In genomic region chr13:114146629-114147028, GRCh38 we compare ENCODE assay signal across 12 cellular contexts. TPM values are rescaled to one million over a fixed set of nuclear protein-coding genes. Genes with fewer than 3 reads are reported as not detected.
A peak's percentile ranks its signal among the peaks of the same experiment; 100 is the strongest.
DNase-seq lines count a peak whose midpoint lies in the region; ATAC-seq and TF ChIP-seq lines count a peak whose summit lies in the region.
"Had no signal": no experiment of that assay in that cellular context is flagged by ENCODE, and none has a peak within 500 bp of the region (broad histone marks: within the 10 kb centered on the region; RNA-seq: fewer than 3 reads in every experiment).

No MANE protein-coding gene starts in this region.

- no peaks in the 10 kb centered on the region for H3K9me3 ChIP-seq in cardiac muscle cell (ENCODE audit: low read depth)
- no peaks in the 10 kb centered on the region for H3K9me3 ChIP-seq in PC-3 (ENCODE audit: low read length)
- H3K9me3 ChIP-seq in stomach: no peaks in the 10 kb centered on the region
- H3K9me3 ChIP-seq: body of pancreas had no signal

- no peak overlapping the region for H3K27ac ChIP-seq in cardiac muscle cell
- H3K27ac ChIP-seq in PC-3 (ENCODE audit: low read length): no peak overlapping the region
- H3K27ac ChIP-seq in stomach: no peak overlapping the region
- H3K27ac ChIP-seq: body of pancreas had no signal

- DNase-seq in cardiac muscle cell (ENCODE audit: low read depth in 1 of 2, low spot score in 1 of 2) (peak in 1 of 2 donors; percentile 45), left cardiac atrium (no peak), PC-3 (no peak), fibroblast of mammary gland (ENCODE audit: low read depth) (no peak), stomach (no peak), NCI-H2196 (lab: John Stamatoyannopoulos, UW; ENCODE audit: unreplicated experiment) (no peak)
- DNase-seq: DMS79 treated with DMSO at 0.1 percent for 48 hours, KG1 had no signal

- no peaks in the 10 kb centered on the region for H3K27me3 ChIP-seq in cardiac muscle cell
- H3K27me3 ChIP-seq in PC-3 (ENCODE audit: low read length): no peaks in the 10 kb centered on the region
- no peaks in the 10 kb centered on the region for H3K27me3 ChIP-seq in stomach
- H3K27me3 ChIP-seq: body of pancreas had no signal

- WGBS in stomach, 5 donors: 58 to 84% (median 68%) methylated on average over 9 to 10 of the region's 10 CpGs

- H4K20me1 ChIP-seq in PC-3 (ENCODE audit: low read length): no peaks in the 10 kb centered on the region

- H3K4me2 ChIP-seq in PC-3 (ENCODE audit: low read length): no peak overlapping the region

- no peaks in the 10 kb centered on the region for H3K79me2 ChIP-seq in PC-3 (ENCODE audit: low read length)

- H3K36me3 ChIP-seq in cardiac muscle cell: no peaks in the 10 kb centered on the region
- no peaks in the 10 kb centered on the region for H3K36me3 ChIP-seq in PC-3 (ENCODE audit: low read depth, low read length)
- no peaks in the 10 kb centered on the region for H3K36me3 ChIP-seq in stomach

- TF ChIP-seq EP300 in stomach (IDR thresholded peaks at IDR 0.05): no peak

- POLR2A ChIA-PET in PC-3 (lab: Charles Lee; ENCODE audit: unreplicated experiment): no interaction called here

- no peaks in the 10 kb centered on the region for H3K4me1 ChIP-seq in cardiac muscle cell (ENCODE audit: low read depth)
- peaks cover 9% of the 10 kb centered on the region for H3K4me1 ChIP-seq in PC-3 (ENCODE audit: insufficient read depth, low read length)
- peaks cover 4 to 25% (median 19%) of the 10 kb centered on the region in 4 donors for H3K4me1 ChIP-seq in stomach

- TF ChIP-seq CTCF in cardiac muscle cell (IDR thresholded peaks at IDR 0.05; ENCODE audit: low read depth, low read length): peak; percentile 36
- TF ChIP-seq CTCF in PC-3 (conservative IDR thresholded peaks at IDR 0.05; ENCODE audit: low read depth, low read length): no peak; the same call in 1 of the 2 replicates
- TF ChIP-seq CTCF in fibroblast of mammary gland (conservative IDR thresholded peaks at IDR 0.05; ENCODE audit: control insufficient read depth, insufficient read depth, low read depth, low read length): peak; percentile 16
- TF ChIP-seq CTCF in stomach (IDR thresholded peaks at IDR 0.05): no peak

- H3K9me2 ChIP-seq in PC-3 (replicated peaks; ENCODE audit: low read length): no peaks in the 10 kb centered on the region

- ATAC-seq in left cardiac atrium (no peak), PC-3 (peak; percentile 48; the same call in 1 of the 2 replicates), HG03354 (IDR thresholded peaks at IDR 0.05; ENCODE audit: poor library complexity, severe bottlenecking, unreplicated experiment) (no peak), GM21619 (IDR thresholded peaks at IDR 0.05; ENCODE audit: unreplicated experiment) (no peak)
- ATAC-seq: body of pancreas had no signal

- no peak for TF ChIP-seq POLR2A in stomach (IDR thresholded peaks at IDR 0.05)

- H3K4me3 ChIP-seq in cardiac muscle cell (no peak overlapping the region), PC-3 (ENCODE audit: low read length) (no peak overlapping the region), fibroblast of mammary gland (ENCODE audit: control insufficient read depth, low read depth, low read length) (no peak overlapping the region), stomach (no peak overlapping the region)
- H3K4me3 ChIP-seq: body of pancreas had no signal

- no peaks in the 10 kb centered on the region for H3F3A ChIP-seq in PC-3 (ENCODE audit: low read length, unreplicated experiment)

- H2AFZ ChIP-seq in PC-3 (ENCODE audit: low read length): no peak overlapping the region

- no peak overlapping the region for H3K9ac ChIP-seq in PC-3 (ENCODE audit: low read length)

- intact Hi-C loops in left cardiac atrium (cut with DNase I): no loop called here
- intact Hi-C loops in PC-3 (cut with micrococcal nuclease): no loop called here
- intact Hi-C loops in stomach (cut with DNase I; ENCODE audit: low total_unique reads): no loop called here

- CTCF ChIA-PET in PC-3 (lab: Charles Lee): interaction anchor here (0.6 kb wide), 1 partner anchor 147 kb away, joined by 3 read pairs; no protein-coding TSS in a partner anchor

- BruUV-seq in PC-3 (replicated peaks; lab: Mats Ljungman, UMichigan): no TSS peak

RNA-seq across cellular contexts. Expression of gene RASA3, which starts 14.2 kb away (rescaled TPM):
- total RNA-seq in cardiac muscle cell (18.1 and 26.0 TPM in 2 replicates), left cardiac atrium (10 to 100 TPM; 19.9 to 20.1 TPM), PC-3 (2014; rRNA removed) (9.1 and 9.4 TPM in 2 replicates), stomach (10 to 100 TPM in 1 of 5 donors, 1 to 10 TPM in 4; 3.8 to 22.3 (median 6.4) TPM)
- polyA plus RNA-seq in cardiac muscle cell (14.0 and 21.4 TPM in 2 replicates), stomach (10 to 100 TPM in 2 of 3 donors, 1 to 10 TPM in 1; 3.7 to 11.8 (median 10.9) TPM)

RNA-seq across cellular contexts. Expression of gene CFAP97D2, which starts 32.4 kb away (rescaled TPM):
- not detected in 2 replicates for total RNA-seq in cardiac muscle cell
- 0.19 TPM in 1 of 2 replicates, not detected in the other for polyA plus RNA-seq in cardiac muscle cell
- not detected for total RNA-seq in left cardiac atrium
- total RNA-seq in PC-3 (2014; rRNA removed): not detected in 2 replicates
- not detected for total RNA-seq in stomach
- polyA plus RNA-seq in stomach: not detected
- total RNA-seq: body of pancreas, subcutaneous adipose tissue had no signal

Comparison
In these comparisons a context has a peak if more than half of its experiments do, and no peak if none do; other contexts are left out.
1. CTCF ChIP-seq: peak in cardiac muscle cell (single experiment) and fibroblast of mammary gland (single experiment); none in PC-3 (single experiment) and stomach (0 of 7).